8 cellular contexts compared by ENCODE assay signal in the genomic region with DNA sequence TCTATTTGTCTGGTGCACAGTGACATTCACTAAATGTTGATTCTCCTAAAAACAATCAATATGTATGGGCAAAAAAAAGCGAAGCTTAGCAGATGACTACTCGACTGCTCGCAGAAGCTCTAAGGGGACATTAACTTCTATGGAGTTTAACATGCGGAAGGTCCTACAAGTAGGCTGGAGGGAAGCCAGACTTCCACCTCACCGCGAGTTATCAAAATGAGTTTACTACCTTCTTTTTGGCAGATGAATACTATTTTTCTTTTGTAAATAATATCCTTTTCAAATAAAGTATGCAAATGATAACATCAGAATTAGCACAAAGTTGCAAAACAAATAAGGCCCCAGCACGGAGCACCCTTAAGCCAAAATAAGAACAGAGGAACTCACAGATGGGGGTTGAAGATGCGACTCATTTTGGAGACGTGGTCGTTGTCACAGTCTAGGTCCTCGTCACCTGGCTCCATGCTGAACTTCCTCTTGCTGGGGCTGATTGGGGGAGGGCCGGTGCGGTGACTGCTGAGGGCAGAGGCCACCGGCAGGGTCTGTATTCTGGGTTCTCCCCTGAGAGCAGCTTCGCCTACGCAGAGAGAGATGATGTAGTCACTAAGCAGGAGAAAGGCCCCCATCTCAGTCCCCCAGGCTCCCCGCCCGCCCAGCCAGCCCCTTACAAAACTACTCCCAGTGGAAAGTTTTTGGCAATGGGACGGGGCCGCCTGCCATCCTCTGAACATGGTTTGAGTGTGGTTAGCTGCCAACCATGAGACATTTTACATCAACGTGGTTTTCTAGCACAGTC.
A peak's percentile ranks its signal among the peaks of the same experiment; 100 is the strongest.
DNase-seq lines count a peak whose midpoint lies in the region; ATAC-seq and TF ChIP-seq lines count a peak whose summit lies in the region.

No MANE protein-coding gene starts in this region.

- H3K79me2 ChIP-seq in SU-DHL-6 (ENCODE audit: insufficient read depth, low read length): peaks cover 79% of the 10 kb centered on the region

- H3K9me3 ChIP-seq in SU-DHL-6 (ENCODE audit: insufficient read depth, low read length): peaks cover 6% of the 10 kb centered on the region; the same call in 1 of the 2 replicates

- DNase-seq in SIG-M5 treated with dmso at 0.1 percent for 504 hours (lab: John Stamatoyannopoulos, UW; ENCODE audit: unreplicated experiment): peak; percentile 35
- DNase-seq in SIG-M5 (lab: John Stamatoyannopoulos, UW): no peak
- peak; percentile 72 for DNase-seq in globus pallidus (ENCODE audit: low spot score)
- DNase-seq in stimulated activated CD8-positive, alpha-beta memory T cell treated with anti-CD3 and anti-CD28 coated beads, Interleukin-15, amount 100 ng/mL, for 48 hours (ENCODE audit: low read depth in 2 of 2): peak; percentile 58 to 65
- DNase-seq in NCI-H2081 treated with DMSO at 0.1 percent for 48 hours (lab: John Stamatoyannopoulos, UW): no peak
- DNase-seq in DMS 273 (lab: John Stamatoyannopoulos, UW; ENCODE audit: unreplicated experiment): no peak

- TF ChIP-seq CTCF in SU-DHL-6 (IDR thresholded peaks at IDR 0.05; ENCODE audit: insufficient read depth, low read length, poor library complexity, severe bottlenecking): no peak

- H3K27me3 ChIP-seq in SU-DHL-6 (ENCODE audit: low read length): no peaks in the 10 kb centered on the region

- H3K4me2 ChIP-seq in SU-DHL-6 (ENCODE audit: low read depth, low read length, poor library complexity, severe bottlenecking): peak overlapping the region; percentile 87

- H2AFZ ChIP-seq in SU-DHL-6 (ENCODE audit: low read depth, low read length, severe bottlenecking): no peak overlapping the region

- no peaks in the 10 kb centered on the region for H4K20me1 ChIP-seq in SU-DHL-6 (ENCODE audit: low read depth, low read length)

- peak overlapping the region; percentile 55 for H3K9ac ChIP-seq in SU-DHL-6 (ENCODE audit: low read length)

- H3K27ac ChIP-seq in SU-DHL-6 (ENCODE audit: low read depth, low read length): peak overlapping the region; percentile 98

- peak; percentile 94 for ATAC-seq in HG02885 (IDR thresholded peaks at IDR 0.05; ENCODE audit: poor library complexity, unreplicated experiment)

- H3K9me2 ChIP-seq in SU-DHL-6 (replicated peaks; ENCODE audit: insufficient read depth, low read length): no peaks in the 10 kb centered on the region

- peak overlapping the region; percentile 39 for H3K4me3 ChIP-seq in SU-DHL-6 (ENCODE audit: insufficient read depth, low read length, poor library complexity, severe bottlenecking)

- peaks cover 21% of the 10 kb centered on the region for H3K36me3 ChIP-seq in SU-DHL-6 (ENCODE audit: low read length)

- peaks cover 56% of the 10 kb centered on the region for H3F3A ChIP-seq in SU-DHL-6 (ENCODE audit: insufficient read depth)

Comparison
In these comparisons a context has a peak if more than half of its experiments do, and no peak if none do; other contexts are left out.
1. DNase-seq: peak in SIG-M5 treated with dmso at 0.1 percent for 504 hours (single experiment), globus pallidus (single experiment) and stimulated activated CD8-positive, alpha-beta memory T cell treated with anti-CD3 and anti-CD28 coated beads, Interleukin-15, amount 100 ng/mL, for 48 hours (2 of 2); none in SIG-M5 (single experiment), NCI-H2081 treated with DMSO at 0.1 percent for 48 hours (single experiment) and DMS 273 (single experiment).